27 cellular contexts compared by ENCODE assay signal in genomic region chr4:26566027-26566578, GRCh38. TPM values are rescaled to one million over a fixed set of nuclear protein-coding genes. Genes with fewer than 3 reads are reported as not detected.
DNase-seq lines count a peak whose midpoint lies in the region; ATAC-seq, FAIRE-seq and TF ChIP-seq lines count a peak whose summit lies in the region.
"Had no signal": no experiment of that assay in that cellular context is flagged by ENCODE, and none has a peak within 500 bp of the region (broad histone marks: within the 10 kb centered on the region; RNA-seq: fewer than 3 reads in every experiment).

No MANE protein-coding gene starts in this region.

- no peaks in the 10 kb centered on the region for H3K9me3 ChIP-seq in endothelial cell of umbilical vein (replicated peaks; ENCODE audit: control insufficient read depth, insufficient read depth, low read length)
- H3K9me3 ChIP-seq: mucosa of descending colon, psoas muscle had no signal

- BruUV-seq in endothelial cell of umbilical vein (replicated peaks; lab: Mats Ljungman, UMichigan) = no TSS peak

- dilution Hi-C loops in endothelial cell of umbilical vein (cut with MboI; ENCODE audit: extremely low pct_ligation_motif_present, low sequenced_read_pairs) = no loop called here

- H3K27ac Mint-ChIP-seq in activated T-cell treated with anti-CD3 and anti-CD28 coated beads, Interleukin-2, amount 50 U/mL, for 72 hours = peak overlapping the region; percentile 12
- H3K27ac Mint-ChIP-seq: activated CD8-positive, alpha-beta memory T cell treated with anti-CD3 and anti-CD28 coated beads, Interleukin-2, amount 10 ng/mL, durations not matched to agents 7 days and 5 days; CD14-positive monocyte; nephron progenitor cell; stimulated activated memory B cell treated with anti-CD40 and anti-IgM and Interleukin-4, amounts not matched to agents 10 μg/mL and 1 μg/mL and 100 μg/mL, for 72 hours had no signal

- FAIRE-seq in endothelial cell of umbilical vein (lab: Jason Lieb, UNC) = no peak
- FAIRE-seq: G401.6, GM18507, small intestine had no signal

- H3K4me2 ChIP-seq in endothelial cell of umbilical vein (ENCODE audit: insufficient read depth, low read length) = peak overlapping the region; percentile 52

- H3K4me3 ChIP-seq in endothelial cell of umbilical vein (replicated peaks in 1 of 3; ENCODE audit: insufficient read depth in 1 of 3, low read depth in 1 of 3, low read length in 3 of 3) = no peak overlapping the region
- H3K4me3 ChIP-seq: MG63, mucosa of descending colon, psoas muscle had no signal

- H3K4me3 Mint-ChIP-seq in activated T-cell treated with anti-CD3 and anti-CD28 coated beads, Interleukin-2, amount 50 U/mL, for 72 hours = peak overlapping the region; percentile 23 to 33
- H3K4me3 Mint-ChIP-seq: activated CD8-positive, alpha-beta memory T cell treated with anti-CD3 and anti-CD28 coated beads, Interleukin-2, amount 10 ng/mL, durations not matched to agents 7 days and 5 days; CD14-positive monocyte; central memory CD8-positive, alpha-beta T cell; nephron progenitor cell; stimulated activated memory B cell treated with anti-CD40 and anti-IgM and Interleukin-4, amounts not matched to agents 10 μg/mL and 1 μg/mL and 100 μg/mL, for 72 hours had no signal

- peaks cover 24% of the 10 kb centered on the region for H3K4me1 ChIP-seq in endothelial cell of umbilical vein (ENCODE audit: control insufficient read depth, extremely low read depth, insufficient read depth, low read length)
- H3K4me1 ChIP-seq: psoas muscle had no signal

- no peak for ATAC-seq in activated T-cell treated with anti-CD3 and anti-CD28 coated beads, Interleukin-2, amount 50 U/mL, for 72 hours (replicated peaks in 1 of 2)
- ATAC-seq: activated CD8-positive, alpha-beta memory T cell treated with anti-CD3 and anti-CD28 coated beads, Interleukin-2, amount 10 ng/mL, durations not matched to agents 7 days and 5 days; foreskin keratinocyte; mucosa of descending colon; psoas muscle; stimulated activated memory B cell treated with anti-CD40 and anti-IgM and Interleukin-4, amounts not matched to agents 10 μg/mL and 1 μg/mL and 100 μg/mL, for 72 hours had no signal

- peaks cover 0 to 2% of the 10 kb centered on the region in 2 donors for H3K36me3 Mint-ChIP-seq in activated T-cell treated with anti-CD3 and anti-CD28 coated beads, Interleukin-2, amount 50 U/mL, for 72 hours (ENCODE audit: insufficient read depth in 2 of 2)
- H3K36me3 Mint-ChIP-seq: activated CD8-positive, alpha-beta memory T cell treated with anti-CD3 and anti-CD28 coated beads, Interleukin-2, amount 10 ng/mL, durations not matched to agents 7 days and 5 days; CD14-positive monocyte; stimulated activated memory B cell treated with anti-CD40 and anti-IgM and Interleukin-4, amounts not matched to agents 10 μg/mL and 1 μg/mL and 100 μg/mL, for 72 hours had no signal

- no peak for TF ChIP-seq CTCF in endothelial cell of umbilical vein (IDR thresholded peaks at IDR 0.05; ENCODE audit: extremely low read depth in 1 of 2, insufficient read depth in 1 of 2, low read depth in 1 of 2, low read length in 2 of 2)

- H3K9me3 Mint-ChIP-seq in activated T-cell treated with anti-CD3 and anti-CD28 coated beads, Interleukin-2, amount 50 U/mL, for 72 hours = no peaks in the 10 kb centered on the region
- H3K9me3 Mint-ChIP-seq: central memory CD8-positive, alpha-beta T cell; stimulated activated memory B cell treated with anti-CD40 and anti-IgM and Interleukin-4, amounts not matched to agents 10 μg/mL and 1 μg/mL and 100 μg/mL, for 72 hours had no signal

- CTCF ChIA-PET in endothelial cell of umbilical vein (lab: Charles Lee) = interaction anchor here (1.2 kb wide), 1 partner anchor 153 kb away, joined by 4 read pairs; no protein-coding TSS in a partner anchor

- peaks cover 13 to 27% of the 10 kb centered on the region in 2 experiments for H3K27me3 ChIP-seq in endothelial cell of umbilical vein (ENCODE audit: control insufficient read depth in 2 of 2, insufficient read depth in 2 of 2, low read length in 2 of 2)
- H3K27me3 ChIP-seq: foreskin keratinocyte, MG63 had no signal

- no peak overlapping the region for H3K27ac ChIP-seq in endothelial cell of umbilical vein (ENCODE audit: insufficient read depth, low read depth, low read length)
- H3K27ac ChIP-seq: foreskin keratinocyte, HL-60, psoas muscle had no signal

- H3K9ac ChIP-seq in endothelial cell of umbilical vein (replicated peaks; ENCODE audit: extremely low read depth, insufficient read depth, low read length) = no peak overlapping the region

- H3K79me2 ChIP-seq in endothelial cell of umbilical vein (ENCODE audit: control insufficient read depth, insufficient read depth, low read length) = no peaks in the 10 kb centered on the region

- no peak for DNase-seq in activated T-cell treated with anti-CD3 and anti-CD28 coated beads, Interleukin-2, amount 50 U/mL, for 72 hours
- DNase-seq in activated T-cell treated with anti-CD3 and anti-CD28 coated beads, Interleukin-2, amount 50 U/mL, for 1 hour = no peak
- peak; percentile 26 for DNase-seq in OCI-M1 (lab: John Stamatoyannopoulos, UW)
- peak; percentile 9 for DNase-seq in endothelial cell of umbilical vein (ENCODE audit: low read depth, low spot score)
- DNase-seq in renal cortical epithelial cell (ENCODE audit: low read depth) = peak; percentile 38
- DNase-seq in dedifferentiated amniotic fluid mesenchymal stem cell (ENCODE audit: extremely low spot score) = no peak
- DNase-seq in GF-D8 (lab: John Stamatoyannopoulos, UW) = no peak
- no peak for DNase-seq in NCI-H526 (lab: John Stamatoyannopoulos, UW)
- DNase-seq: activated CD8-positive, alpha-beta memory T cell treated with anti-CD3 and anti-CD28 coated beads, Interleukin-2, amount 10 ng/mL, durations not matched to agents 7 days and 5 days; activated effector memory CD4-positive, alpha-beta T cell treated with anti-CD3 and anti-CD28 coated beads, Interleukin-2, amount 50 U/mL, for 16 hours; anterior cingulate cortex; DMS 273 treated with DMSO at 0.1 percent for 48 hours; foreskin keratinocyte; H7; MG63; mucosa of descending colon; NCI-H2171; NCI-H526 treated with DMSO at 0.1 percent for 48 hours; nephron progenitor cell; psoas muscle; small intestine had no signal

- H3K9me1 ChIP-seq in endothelial cell of umbilical vein (replicated peaks; ENCODE audit: control insufficient read depth, extremely low read depth, insufficient read depth, low read length) = no peaks in the 10 kb centered on the region

- TF ChIP-seq POLR2A in endothelial cell of umbilical vein (IDR thresholded peaks at IDR 0.05; ENCODE audit: low read depth, low read length) = no peak

- POLR2A ChIA-PET in endothelial cell of umbilical vein (lab: Charles Lee) = no interaction called here

- no peaks in the 10 kb centered on the region for H4K20me1 ChIP-seq in endothelial cell of umbilical vein (replicated peaks; ENCODE audit: control insufficient read depth, extremely low read depth, insufficient read depth, low read length)

- peaks cover 20% of the 10 kb centered on the region for H3K27me3 Mint-ChIP-seq in activated T-cell treated with anti-CD3 and anti-CD28 coated beads, Interleukin-2, amount 50 U/mL, for 72 hours (ENCODE audit: low read depth)

- peaks cover 32% of the 10 kb centered on the region for H3K4me1 Mint-ChIP-seq in activated T-cell treated with anti-CD3 and anti-CD28 coated beads, Interleukin-2, amount 50 U/mL, for 72 hours (ENCODE audit: low read depth)
- H3K4me1 Mint-ChIP-seq: central memory CD8-positive, alpha-beta T cell; nephron progenitor cell had no signal

- no peak overlapping the region for H2AFZ ChIP-seq in endothelial cell of umbilical vein (ENCODE audit: low read depth, low read length)

- intact Hi-C loops in endothelial cell of umbilical vein (cut with micrococcal nuclease) = no loop called here

- no peaks in the 10 kb centered on the region for H3K36me3 ChIP-seq in endothelial cell of umbilical vein (ENCODE audit: control insufficient read depth in 2 of 2, extremely low read depth in 1 of 2, insufficient read depth in 2 of 2, low read length in 2 of 2)
- H3K36me3 ChIP-seq: MG63 had no signal

TF ChIP-seq in endothelial cell of umbilical vein, 7 proteins besides CTCF, POLR2A, EP300 and RAD21:
- TF ChIP-seq FOS (IDR thresholded peaks at IDR 0.05; ENCODE audit: borderline replicate concordance, insufficient read depth, low read length) (peak; percentile 13), POLR2AphosphoS5 (IDR thresholded peaks at IDR 0.05; ENCODE audit: insufficient read depth, low read depth, low read length) (no peak), MAX (IDR thresholded peaks at IDR 0.05; ENCODE audit: insufficient read depth, insufficient read length) (no peak), MYC (IDR thresholded peaks at IDR 0.05; ENCODE audit: low read depth, low read length) (no peak), JUN (IDR thresholded peaks at IDR 0.05; ENCODE audit: borderline replicate concordance, insufficient read depth, insufficient read length, low read depth) (no peak), EZH2 (IDR thresholded peaks at IDR 0.05; ENCODE audit: borderline replicate concordance, low read depth, low read length, severe bottlenecking) (no peak)

RNA-seq across cellular contexts. Expression of gene TBC1D19, which starts 17.8 kb away (rescaled TPM):
- 1 to 10 TPM; 7.6 to 7.9 TPM for total RNA-seq in activated T-cell treated with anti-CD3 and anti-CD28 coated beads, Interleukin-2, amount 50 U/mL, for 72 hours
- 5.9 and 6.1 TPM in 2 replicates for total RNA-seq in endothelial cell of umbilical vein
- 3.7 and 4.4 TPM in 2 replicates for polyA plus RNA-seq in endothelial cell of umbilical vein
- 3.2 and 3.4 TPM in 2 replicates for polyA plus RNA-seq in endothelial cell of umbilical vein (2011; cell fraction: cytosol; rRNA removed)
- polyA plus RNA-seq in endothelial cell of umbilical vein (2011; cell fraction: nucleus; rRNA removed) = 7.0 and 8.5 TPM in 2 replicates
- polyA plus RNA-seq in endothelial cell of umbilical vein (2012) = 3.3 and 3.5 TPM in 2 replicates
- 7.3 and 7.7 TPM in 2 replicates for polyA minus RNA-seq in endothelial cell of umbilical vein
- 2.5 TPM for polyA minus RNA-seq in endothelial cell of umbilical vein (2011; cell fraction: cytosol; rRNA and poly(A)+ RNA removed)
- polyA minus RNA-seq in endothelial cell of umbilical vein (2011; cell fraction: nucleus; rRNA and poly(A)+ RNA removed) = 22.2 and 32.2 TPM in 2 replicates
- 75.4 and 81.3 TPM in 2 replicates for total RNA-seq in renal cortical epithelial cell

Comparison
In these comparisons a context has a peak if more than half of its experiments do, and no peak if none do; other contexts are left out.
1. DNase-seq: peak in OCI-M1 (single experiment), endothelial cell of umbilical vein (single experiment) and renal cortical epithelial cell (single experiment); none in activated T-cell treated with anti-CD3 and anti-CD28 coated beads, Interleukin-2, amount 50 U/mL, for 72 hours (0 of 2), activated T-cell treated with anti-CD3 and anti-CD28 coated beads, Interleukin-2, amount 50 U/mL, for 1 hour (single experiment), dedifferentiated amniotic fluid mesenchymal stem cell (single experiment), GF-D8 (single experiment) and NCI-H526 (0 of 2).